28 cellular contexts compared by ENCODE assay signal in the genomic region with DNA sequence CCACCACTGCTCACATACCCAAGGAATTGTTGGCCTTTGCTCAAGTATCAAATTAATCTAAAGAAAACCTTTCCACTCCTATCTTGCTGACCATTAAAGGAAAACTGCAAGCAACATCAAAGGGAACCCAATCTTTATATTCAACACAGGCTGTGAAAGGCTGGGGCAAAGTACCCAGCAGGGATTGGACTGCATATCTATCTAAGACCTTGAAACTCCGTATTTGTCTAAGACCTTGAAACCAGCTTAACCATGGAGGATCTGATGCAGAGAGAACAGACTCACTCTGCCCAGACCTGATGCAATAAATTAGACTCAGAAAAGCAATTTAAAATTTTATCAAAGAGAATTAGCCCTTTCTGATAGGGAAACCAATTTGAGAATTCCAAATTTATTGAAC.
"Had no signal": no experiment of that assay in that cellular context is flagged by ENCODE, and none has a peak within 500 bp of the region (broad histone marks: within the 10 kb centered on the region; RNA-seq: fewer than 3 reads in every experiment).

No MANE protein-coding gene starts in this region.

- ATAC-seq: effector memory CD8-positive, alpha-beta T cell; esophagus mucosa; foreskin keratinocyte; gastrocnemius medialis; gastroesophageal sphincter; heart left ventricle; heart right ventricle had no signal

- H3K4me3 ChIP-seq: colonic mucosa, coronary artery, dorsolateral prefrontal cortex, esophagus muscularis mucosa, esophagus squamous epithelium, gastrocnemius medialis, gastroesophageal sphincter, heart left ventricle, heart right ventricle had no signal

- H3K36me3 ChIP-seq: colonic mucosa, esophagus muscularis mucosa, esophagus squamous epithelium, gastrocnemius medialis, gastroesophageal sphincter, heart left ventricle, heart right ventricle had no signal

- DNase-seq: colonic mucosa; cortex of kidney; dermis blood vessel endothelial cell; dorsolateral prefrontal cortex; effector CD4-positive, alpha-beta T cell; effector CD8-positive, alpha-beta T cell; effector memory CD4-positive, alpha-beta T cell; effector memory CD8-positive, alpha-beta T cell; endodermal cell; erythroblast; esophagus squamous epithelium; foreskin fibroblast; foreskin keratinocyte; foreskin melanocyte; gastrocnemius medialis; glutamatergic neuron; head of caudate nucleus; heart left ventricle; heart right ventricle had no signal

- FAIRE-seq: colon, endometrium, endothelial cell of umbilical vein, frontal cortex had no signal

- H3K27me3 ChIP-seq: colonic mucosa, dorsolateral prefrontal cortex, esophagus muscularis mucosa, esophagus squamous epithelium, foreskin keratinocyte, gastrocnemius medialis, gastroesophageal sphincter, heart left ventricle, heart right ventricle had no signal

- H3K27ac ChIP-seq: colonic mucosa, coronary artery, dorsolateral prefrontal cortex, epithelial cell of prostate, esophagus muscularis mucosa, esophagus squamous epithelium, foreskin keratinocyte, gastrocnemius medialis, gastroesophageal sphincter, heart left ventricle, heart right ventricle had no signal

- H3K4me1 ChIP-seq: colonic mucosa, esophagus muscularis mucosa, esophagus squamous epithelium, foreskin keratinocyte, gastrocnemius medialis, gastroesophageal sphincter, heart left ventricle, heart right ventricle had no signal

- H3K9me3 ChIP-seq: colonic mucosa, esophagus muscularis mucosa, esophagus squamous epithelium, gastrocnemius medialis, gastroesophageal sphincter, heart left ventricle had no signal
